In genomic region chr17:81246343-81246670, GRCh38 we compare ENCODE assay signal across 2 cellular contexts.
TF ChIP-seq lines count a peak whose summit lies in the region.

No MANE protein-coding gene starts in this region.

TF ChIP-seq in IMR-90, 13 proteins besides CTCF, POLR2A, EP300 and RAD21:
- TF ChIP-seq MAFK (IDR thresholded peaks at IDR 0.05; ENCODE audit: low read depth, low read length) (no peak), BHLHE40 (IDR thresholded peaks at IDR 0.05; ENCODE audit: low read depth, low read length) (no peak), USF2 (IDR thresholded peaks at IDR 0.05; ENCODE audit: low read depth, low read length) (no peak), CHD1 (IDR thresholded peaks at IDR 0.05; ENCODE audit: low read depth, low read length) (no peak), SMC3 (IDR thresholded peaks at IDR 0.05; ENCODE audit: low read depth, low read length) (no peak), RCOR1 (IDR thresholded peaks at IDR 0.05; ENCODE audit: insufficient replicate concordance, low read length) (no peak), ELK1 (IDR thresholded peaks at IDR 0.05; ENCODE audit: borderline replicate concordance, low read depth, low read length) (no peak), NFE2L2 (IDR thresholded peaks at IDR 0.05; ENCODE audit: low read depth, low read length) (no peak), CEBPB (IDR thresholded peaks at IDR 0.05; ENCODE audit: low read depth, low read length) (no peak), MXI1 (IDR thresholded peaks at IDR 0.05; ENCODE audit: borderline replicate concordance, low read depth, low read length) (no peak), FOS (IDR thresholded peaks at IDR 0.05; ENCODE audit: low read depth, low read length) (no peak)
TF ChIP-seq in IMR-90: peak in this region for 0.

TF ChIP-seq in H1, 55 proteins besides CTCF, POLR2A, EP300 and RAD21:
- TF ChIP-seq MAX (IDR thresholded peaks at IDR 0.05) (no peak), ASH2L (IDR thresholded peaks at IDR 0.05; ENCODE audit: low read length) (no peak), E2F6 (IDR thresholded peaks at IDR 0.05) (no peak), CREB1 (IDR thresholded peaks at IDR 0.05) (no peak), TCF12 (IDR thresholded peaks at IDR 0.05; ENCODE audit: low read depth, low read length) (no peak), ZNF274 (IDR thresholded peaks at IDR 0.05; ENCODE audit: borderline replicate concordance, extremely low read depth, low read length) (no peak)
